ENCODE assay signal across 1 cellular context in genomic region chr17:79023886-79024771, GRCh38.
TF ChIP-seq lines count a peak whose summit lies in the region.

A gene with protein sequence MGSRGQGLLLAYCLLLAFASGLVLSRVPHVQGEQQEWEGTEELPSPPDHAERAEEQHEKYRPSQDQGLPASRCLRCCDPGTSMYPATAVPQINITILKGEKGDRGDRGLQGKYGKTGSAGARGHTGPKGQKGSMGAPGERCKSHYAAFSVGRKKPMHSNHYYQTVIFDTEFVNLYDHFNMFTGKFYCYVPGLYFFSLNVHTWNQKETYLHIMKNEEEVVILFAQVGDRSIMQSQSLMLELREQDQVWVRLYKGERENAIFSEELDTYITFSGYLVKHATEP (plus strand): TSS chr17:79024169. CDS start chr17:79043969, 19,800 bp downstream.

TF ChIP-seq in K562, 482 proteins besides CTCF, POLR2A, EP300 and RAD21 (continued from another document):
- TF ChIP-seq, protein P1, sequence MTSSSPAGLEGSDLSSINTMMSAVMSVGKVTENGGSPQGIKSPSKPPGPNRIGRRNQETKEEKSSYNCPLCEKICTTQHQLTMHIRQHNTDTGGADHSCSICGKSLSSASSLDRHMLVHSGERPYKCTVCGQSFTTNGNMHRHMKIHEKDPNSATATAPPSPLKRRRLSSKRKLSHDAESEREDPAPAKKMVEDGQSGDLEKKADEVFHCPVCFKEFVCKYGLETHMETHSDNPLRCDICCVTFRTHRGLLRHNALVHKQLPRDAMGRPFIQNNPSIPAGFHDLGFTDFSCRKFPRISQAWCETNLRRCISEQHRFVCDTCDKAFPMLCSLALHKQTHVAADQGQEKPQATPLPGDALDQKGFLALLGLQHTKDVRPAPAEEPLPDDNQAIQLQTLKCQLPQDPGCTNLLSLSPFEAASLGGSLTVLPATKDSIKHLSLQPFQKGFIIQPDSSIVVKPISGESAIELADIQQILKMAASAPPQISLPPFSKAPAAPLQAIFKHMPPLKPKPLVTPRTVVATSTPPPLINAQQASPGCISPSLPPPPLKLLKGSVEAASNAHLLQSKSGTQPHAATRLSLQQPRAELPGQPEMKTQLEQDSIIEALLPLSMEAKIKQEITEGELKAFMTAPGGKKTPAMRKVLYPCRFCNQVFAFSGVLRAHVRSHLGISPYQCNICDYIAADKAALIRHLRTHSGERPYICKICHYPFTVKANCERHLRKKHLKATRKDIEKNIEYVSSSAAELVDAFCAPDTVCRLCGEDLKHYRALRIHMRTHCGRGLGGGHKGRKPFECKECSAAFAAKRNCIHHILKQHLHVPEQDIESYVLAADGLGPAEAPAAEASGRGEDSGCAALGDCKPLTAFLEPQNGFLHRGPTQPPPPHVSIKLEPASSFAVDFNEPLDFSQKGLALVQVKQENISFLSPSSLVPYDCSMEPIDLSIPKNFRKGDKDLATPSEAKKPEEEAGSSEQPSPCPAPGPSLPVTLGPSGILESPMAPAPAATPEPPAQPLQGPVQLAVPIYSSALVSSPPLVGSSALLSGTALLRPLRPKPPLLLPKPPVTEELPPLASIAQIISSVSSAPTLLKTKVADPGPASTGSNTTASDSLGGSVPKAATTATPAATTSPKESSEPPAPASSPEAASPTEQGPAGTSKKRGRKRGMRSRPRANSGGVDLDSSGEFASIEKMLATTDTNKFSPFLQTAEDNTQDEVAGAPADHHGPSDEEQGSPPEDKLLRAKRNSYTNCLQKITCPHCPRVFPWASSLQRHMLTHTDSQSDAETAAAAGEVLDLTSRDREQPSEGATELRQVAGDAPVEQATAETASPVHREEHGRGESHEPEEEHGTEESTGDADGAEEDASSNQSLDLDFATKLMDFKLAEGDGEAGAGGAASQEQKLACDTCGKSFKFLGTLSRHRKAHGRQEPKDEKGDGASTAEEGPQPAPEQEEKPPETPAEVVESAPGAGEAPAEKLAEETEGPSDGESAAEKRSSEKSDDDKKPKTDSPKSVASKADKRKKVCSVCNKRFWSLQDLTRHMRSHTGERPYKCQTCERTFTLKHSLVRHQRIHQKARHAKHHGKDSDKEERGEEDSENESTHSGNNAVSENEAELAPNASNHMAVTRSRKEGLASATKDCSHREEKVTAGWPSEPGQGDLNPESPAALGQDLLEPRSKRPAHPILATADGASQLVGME (CRISPR knock-in tag; IDR thresholded peaks at IDR 0.05) = no peak
- TF ChIP-seq ZNF384 (IDR thresholded peaks at IDR 0.05; ENCODE audit: low read depth, low read length) (no peak), ZNF551 (CRISPR knock-in tag; IDR thresholded peaks at IDR 0.05) (no peak), ZNF655 (CRISPR knock-in tag; IDR thresholded peaks at IDR 0.05) (no peak), ZBED1 (IDR thresholded peaks at IDR 0.05) (no peak), ZFP91 (CRISPR knock-in tag; IDR thresholded peaks at IDR 0.05) (no peak), WHSC1 (IDR thresholded peaks at IDR 0.05; ENCODE audit: low read length) (no peak), MCM5 (IDR thresholded peaks at IDR 0.05; ENCODE audit: low read depth) (no peak), MTF1 (CRISPR knock-in tag; IDR thresholded peaks at IDR 0.05; ENCODE audit: borderline replicate concordance) (no peak), SIN3A (IDR thresholded peaks at IDR 0.05; ENCODE audit: borderline replicate concordance in 2 of 2, control insufficient read depth in 1 of 2, low read depth in 2 of 2, low read length in 2 of 2) (no peak), ZNF212 (CRISPR knock-in tag; IDR thresholded peaks at IDR 0.05) (no peak), ZNF282 (CRISPR knock-in tag; IDR thresholded peaks at IDR 0.05) (no peak), CGGBP1 (CRISPR knock-in tag; IDR thresholded peaks at IDR 0.05) (no peak)
